ENCODE assay signal across 1 cellular context in genomic region chr14:35046751-35047536, GRCh38.
TF ChIP-seq lines count a peak whose summit lies in the region.

No MANE protein-coding gene starts in this region.

TF ChIP-seq in HepG2, 621 proteins besides CTCF, POLR2A, EP300 and RAD21 (continued from another document and continues in another):
- TF ChIP-seq ZNF407 (CRISPR knock-in tag; IDR thresholded peaks at IDR 0.05; ENCODE audit: not compliant biosample characterization): peak; percentile 82
- TF ChIP-seq MIER2 (CRISPR knock-in tag; IDR thresholded peaks at IDR 0.05): peak; percentile 20; the same call in 1 of the 2 replicates
- peak; percentile 71; the same call in 1 of the 2 replicates for TF ChIP-seq CHD4 (IDR thresholded peaks at IDR 0.05; ENCODE audit: borderline replicate concordance, low read length)
- TF ChIP-seq CC2D1A (CRISPR knock-in tag; IDR thresholded peaks at IDR 0.05): 0 out of 2 replicates have a peak, but pooled peaks have one; percentile 88
- peak; percentile 99 for TF ChIP-seq ZNF550 (CRISPR knock-in tag; IDR thresholded peaks at IDR 0.05; ENCODE audit: borderline replicate concordance)
- 0 out of 2 replicates have a peak, but pooled peaks have one; percentile 31 for TF ChIP-seq NPAS2 (CRISPR knock-in tag; IDR thresholded peaks at IDR 0.05; ENCODE audit: borderline replicate concordance)
- 0 out of 2 replicates have a peak, but pooled peaks have one; percentile 11 for TF ChIP-seq GATAD2A (CRISPR knock-in tag; IDR thresholded peaks at IDR 0.05)
- no peak; the same call in none of the 2 replicates for TF ChIP-seq ZNF576 (CRISPR knock-in tag; IDR thresholded peaks at IDR 0.05)
- TF ChIP-seq POLR2G (IDR thresholded peaks at IDR 0.05; ENCODE audit: low read depth, low read length): no peak
- no peak for TF ChIP-seq ZNF224 (CRISPR knock-in tag; IDR thresholded peaks at IDR 0.05)
- peak; percentile 79; the same call in 1 of the 2 replicates for TF ChIP-seq ZNF713 (CRISPR knock-in tag; IDR thresholded peaks at IDR 0.05)
- peak; percentile 90 for TF ChIP-seq HNRNPL (IDR thresholded peaks at IDR 0.05; ENCODE audit: low read depth, low read length)
- TF ChIP-seq ZNF205 (CRISPR knock-in tag; IDR thresholded peaks at IDR 0.05): no peak
- 0 out of 2 replicates have a peak, but pooled peaks have one; percentile 9 for TF ChIP-seq DZIP1 (CRISPR knock-in tag; IDR thresholded peaks at IDR 0.05)
- no peak for TF ChIP-seq GPN1 (CRISPR knock-in tag; IDR thresholded peaks at IDR 0.05; ENCODE audit: borderline replicate concordance)
- TF ChIP-seq ZNF839 (CRISPR knock-in tag; IDR thresholded peaks at IDR 0.05; ENCODE audit: borderline replicate concordance): peak; percentile 93; the same call in 1 of the 2 replicates
- 0 out of 2 replicates have a peak, but pooled peaks have one; percentile 28 for TF ChIP-seq KLF13 (CRISPR knock-in tag; IDR thresholded peaks at IDR 0.05)
- TF ChIP-seq PRPF4 (IDR thresholded peaks at IDR 0.05; ENCODE audit: low read depth, low read length, poor library complexity, severe bottlenecking): peak; percentile 76
- peak; percentile 38; the same call in 1 of the 2 replicates for TF ChIP-seq SMAD9 (CRISPR knock-in tag; IDR thresholded peaks at IDR 0.05)
- TF ChIP-seq ZNF879 (CRISPR knock-in tag; IDR thresholded peaks at IDR 0.05): peak; percentile 89
- TF ChIP-seq NFE2L1 (CRISPR knock-in tag; IDR thresholded peaks at IDR 0.05; ENCODE audit: borderline replicate concordance): peak; percentile 75; the same call in 1 of the 2 replicates
- TF ChIP-seq ZNF30 (CRISPR knock-in tag; IDR thresholded peaks at IDR 0.05): peak; percentile 14
- no peak for TF ChIP-seq DMAP1 (CRISPR knock-in tag; IDR thresholded peaks at IDR 0.05)
- 0 out of 2 replicates have a peak, but pooled peaks have one; percentile 16 for TF ChIP-seq ZNF446 (CRISPR knock-in tag; IDR thresholded peaks at IDR 0.05)
- TF ChIP-seq TSC22D2 (CRISPR knock-in tag; IDR thresholded peaks at IDR 0.05; ENCODE audit: borderline replicate concordance): 0 out of 2 replicates have a peak, but pooled peaks have one; percentile 5
- peak; percentile 41; the same call in 1 of the 2 replicates for TF ChIP-seq NRL (CRISPR knock-in tag; IDR thresholded peaks at IDR 0.05; ENCODE audit: borderline replicate concordance)
- peak; percentile 8; the same call in 1 of the 2 replicates for TF ChIP-seq ZNF276 (CRISPR knock-in tag; IDR thresholded peaks at IDR 0.05; ENCODE audit: low read depth)
- peak; percentile 37; the same call in 1 of the 2 replicates for TF ChIP-seq NCOA2 (CRISPR knock-in tag; IDR thresholded peaks at IDR 0.05)
- TF ChIP-seq ZNF292 (CRISPR knock-in tag; IDR thresholded peaks at IDR 0.05; ENCODE audit: borderline replicate concordance, low read depth): no peak
- no peak for TF ChIP-seq NR2F6 (IDR thresholded peaks at IDR 0.05)
- TF ChIP-seq NR2F6 (CRISPR knock-in tag; IDR thresholded peaks at IDR 0.05): no peak
- TF ChIP-seq ZNF549 (CRISPR knock-in tag; IDR thresholded peaks at IDR 0.05): no peak
- 0 out of 2 replicates have a peak, but pooled peaks have one; percentile 2 for TF ChIP-seq BORCS8-MEF2B (CRISPR knock-in tag; IDR thresholded peaks at IDR 0.05)
- TF ChIP-seq SP4 (CRISPR knock-in tag; IDR thresholded peaks at IDR 0.05): no peak
- no peak for TF ChIP-seq SNAPC4 (CRISPR knock-in tag; IDR thresholded peaks at IDR 0.05)
- TF ChIP-seq ZNF350 (CRISPR knock-in tag; IDR thresholded peaks at IDR 0.05; ENCODE audit: borderline replicate concordance, low read depth): no peak; the same call in 1 of the 2 replicates
- TF ChIP-seq HIC2 (CRISPR knock-in tag; IDR thresholded peaks at IDR 0.05; ENCODE audit: low read depth): peak; percentile 85
- peak; percentile 69; the same call in 1 of the 2 replicates for TF ChIP-seq SRY (CRISPR knock-in tag; IDR thresholded peaks at IDR 0.05)
- TF ChIP-seq IKZF5 (CRISPR knock-in tag; IDR thresholded peaks at IDR 0.05): no peak
